ENCODE assay signal across 1 cellular context in the genomic region with DNA sequence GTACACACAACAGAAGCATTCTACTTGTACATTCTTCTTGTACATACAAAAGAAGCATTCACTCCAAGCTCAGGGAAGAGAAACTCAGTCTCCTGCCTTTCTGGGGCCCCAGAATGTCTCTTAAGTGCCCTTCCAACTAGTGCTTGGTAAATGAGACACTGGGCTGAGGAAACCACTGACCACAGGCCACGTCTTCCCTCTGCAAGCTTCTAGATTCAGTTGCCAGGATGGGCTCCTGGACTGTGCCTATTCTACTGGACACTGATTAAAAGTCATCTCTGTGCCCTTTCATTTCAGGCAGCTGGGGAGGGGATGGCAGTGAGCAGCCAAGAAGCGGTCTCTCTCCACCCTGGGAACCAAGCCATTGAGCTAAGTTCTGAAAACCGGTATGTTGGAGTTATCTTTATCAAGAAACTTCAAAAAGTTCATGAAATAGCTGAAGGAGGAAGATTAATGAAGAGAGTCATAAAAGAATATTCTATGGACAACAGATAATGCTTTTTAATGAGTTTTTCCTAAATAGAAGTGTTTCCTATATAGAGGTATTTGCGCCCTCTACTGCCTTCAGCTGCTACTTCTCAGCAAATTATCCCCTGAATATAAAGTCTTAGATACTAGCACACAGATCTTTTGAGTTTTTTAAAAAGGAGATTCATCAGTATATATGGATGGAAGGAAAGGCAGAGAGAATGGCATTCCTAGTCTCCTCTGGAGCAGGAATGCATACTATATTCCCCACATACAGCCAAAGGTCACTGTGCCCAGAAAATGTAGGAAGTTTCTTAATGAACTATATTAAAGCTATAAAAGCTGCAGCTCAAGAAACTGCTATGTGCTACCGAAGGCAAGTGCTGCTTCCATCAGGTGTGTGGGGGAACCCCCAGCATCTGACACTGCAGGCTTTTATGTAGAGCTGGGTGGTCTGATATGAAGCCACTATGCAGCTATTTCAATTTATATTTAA.
TF ChIP-seq lines count a peak whose summit lies in the region.

No MANE protein-coding gene starts in this region.

TF ChIP-seq in IMR-90, 13 proteins besides CTCF, POLR2A, EP300 and RAD21:
- TF ChIP-seq, protein P1, sequence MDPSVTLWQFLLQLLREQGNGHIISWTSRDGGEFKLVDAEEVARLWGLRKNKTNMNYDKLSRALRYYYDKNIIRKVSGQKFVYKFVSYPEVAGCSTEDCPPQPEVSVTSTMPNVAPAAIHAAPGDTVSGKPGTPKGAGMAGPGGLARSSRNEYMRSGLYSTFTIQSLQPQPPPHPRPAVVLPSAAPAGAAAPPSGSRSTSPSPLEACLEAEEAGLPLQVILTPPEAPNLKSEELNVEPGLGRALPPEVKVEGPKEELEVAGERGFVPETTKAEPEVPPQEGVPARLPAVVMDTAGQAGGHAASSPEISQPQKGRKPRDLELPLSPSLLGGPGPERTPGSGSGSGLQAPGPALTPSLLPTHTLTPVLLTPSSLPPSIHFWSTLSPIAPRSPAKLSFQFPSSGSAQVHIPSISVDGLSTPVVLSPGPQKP (IDR thresholded peaks at IDR 0.05; ENCODE audit: borderline replicate concordance, low read depth, low read length), result no peak
- peak; percentile 87 for TF ChIP-seq SMC3 (IDR thresholded peaks at IDR 0.05; ENCODE audit: low read depth, low read length)
- no peak for TF ChIP-seq NFE2L2 (IDR thresholded peaks at IDR 0.05; ENCODE audit: low read depth, low read length)
